24 cellular contexts compared by ENCODE assay signal in the genomic region with DNA sequence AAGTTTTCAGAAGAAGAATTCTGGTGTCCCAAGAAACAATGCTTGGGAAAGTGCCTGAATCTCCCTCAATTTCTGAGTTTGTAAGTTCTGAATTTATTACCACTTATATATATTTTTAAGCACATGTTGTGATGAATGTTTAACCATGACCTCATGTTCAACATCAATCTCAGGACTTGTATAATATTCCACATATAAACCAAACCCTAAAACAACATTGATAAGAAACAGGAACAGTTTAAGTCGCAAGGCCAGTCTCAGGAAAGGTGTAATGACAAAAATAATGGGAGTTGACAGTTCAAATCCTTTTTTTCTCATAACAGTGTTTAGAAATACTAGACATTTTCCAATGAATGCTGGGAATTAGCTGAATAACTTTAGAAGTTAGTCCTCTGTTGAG. TPM values are rescaled to one million over a fixed set of nuclear protein-coding genes. Genes with fewer than 3 reads are reported as not detected.
A peak's percentile ranks its signal among the peaks of the same experiment; 100 is the strongest.
DNase-seq lines count a peak whose midpoint lies in the region; ATAC-seq, FAIRE-seq and TF ChIP-seq lines count a peak whose summit lies in the region.
"Had no signal": no experiment of that assay in that cellular context is flagged by ENCODE, and none has a peak within 500 bp of the region (broad histone marks: within the 10 kb centered on the region; RNA-seq: fewer than 3 reads in every experiment).

No MANE protein-coding gene starts in this region.

- H3K4me1 Mint-ChIP-seq in osteocyte (ENCODE audit: unreplicated experiment) = peaks cover 62% of the 10 kb centered on the region
- H3K4me1 Mint-ChIP-seq: CD14-positive monocyte had no signal

- CTCF ChIA-PET in endothelial cell of umbilical vein (lab: Charles Lee) = interaction anchor here (1.1 to 2.1 kb wide), 3 partner anchors 10 to 119 kb away, joined by 3 to 5 read pairs (median 3); no protein-coding TSS in a partner anchor
- CTCF ChIA-PET in A673 (lab: Charles Lee) = no interaction called here

- peaks cover 48% of the 10 kb centered on the region for H3K36me3 Mint-ChIP-seq in osteocyte (ENCODE audit: unreplicated experiment)
- H3K36me3 Mint-ChIP-seq: CD14-positive monocyte; CD8-positive, alpha-beta memory T cell had no signal

- peak overlapping the region; percentile 19 for H3K27ac Mint-ChIP-seq in osteocyte (ENCODE audit: unreplicated experiment)
- H3K27ac Mint-ChIP-seq: CD14-positive monocyte; CD4-positive, alpha-beta T cell; CD8-positive, alpha-beta memory T cell had no signal

- H3K9me3 ChIP-seq in cardiac muscle cell (ENCODE audit: low read depth) (no peaks in the 10 kb centered on the region), endothelial cell of umbilical vein (replicated peaks; ENCODE audit: control insufficient read depth, insufficient read depth, low read length) (no peaks in the 10 kb centered on the region), A673 (ENCODE audit: low read depth, low read length, poor library complexity, severe bottlenecking) (no peaks in the 10 kb centered on the region), pancreas (no peaks in the 10 kb centered on the region)
- H3K9me3 ChIP-seq: BE2C, HAP-1 had no signal

- no peak for TF ChIP-seq POLR2A in endothelial cell of umbilical vein (IDR thresholded peaks at IDR 0.05; ENCODE audit: low read depth, low read length)

- TF ChIP-seq CTCF in cardiac muscle cell (IDR thresholded peaks at IDR 0.05; ENCODE audit: low read depth, low read length) (no peak), endothelial cell of umbilical vein (IDR thresholded peaks at IDR 0.05; ENCODE audit: extremely low read depth in 1 of 2, insufficient read depth in 1 of 2, low read depth in 1 of 2, low read length in 2 of 2) (no peak), osteocyte (IDR thresholded peaks at IDR 0.05) (no peak), A673 (conservative IDR thresholded peaks at IDR 0.05; ENCODE audit: low read depth, low read length) (no peak), pancreas (IDR thresholded peaks at IDR 0.05) (no peak)

- H3K36me3 ChIP-seq in cardiac muscle cell (peaks cover 36% of the 10 kb centered on the region), endothelial cell of umbilical vein (ENCODE audit: control insufficient read depth in 2 of 2, extremely low read depth in 1 of 2, insufficient read depth in 2 of 2, low read length in 2 of 2) (peaks cover 4 to 5% of the 10 kb centered on the region in 2 experiments), A673 (ENCODE audit: insufficient read depth, low read length, poor library complexity, severe bottlenecking) (no peaks in the 10 kb centered on the region), pancreas (no peaks in the 10 kb centered on the region)

- H3K27ac ChIP-seq in cardiac muscle cell (peak overlapping the region; percentile 64), endothelial cell of umbilical vein (ENCODE audit: insufficient read depth, low read depth, low read length) (no peak overlapping the region), A673 (ENCODE audit: low read depth, low read length, poor library complexity, severe bottlenecking) (no peak overlapping the region), pancreas (no peak overlapping the region)
- H3K27ac ChIP-seq: 22Rv1; BLaER1 treated with 17β-estradiol and CSF1 and Interleukin-3, amounts not matched to agents 10 nM and 100 nM had no signal

- peaks cover 33% of the 10 kb centered on the region for H3K4me1 ChIP-seq in cardiac muscle cell (ENCODE audit: low read depth)
- H3K4me1 ChIP-seq in endothelial cell of umbilical vein (ENCODE audit: control insufficient read depth, extremely low read depth, insufficient read depth, low read length) = peaks cover 44% of the 10 kb centered on the region
- peaks cover 46% of the 10 kb centered on the region for H3K4me1 ChIP-seq in A673 (ENCODE audit: insufficient read depth, low read length, poor library complexity, severe bottlenecking)
- H3K4me1 ChIP-seq in pancreas = no peaks in the 10 kb centered on the region
- H3K4me1 ChIP-seq: BE2C had no signal

- no peaks in the 10 kb centered on the region for H3K27me3 Mint-ChIP-seq in osteocyte (ENCODE audit: unreplicated experiment)

- dilution Hi-C loops in endothelial cell of umbilical vein (cut with MboI; ENCODE audit: extremely low pct_ligation_motif_present, low sequenced_read_pairs) = no loop called here

- H4K20me1 ChIP-seq in endothelial cell of umbilical vein (replicated peaks; ENCODE audit: control insufficient read depth, extremely low read depth, insufficient read depth, low read length) = no peaks in the 10 kb centered on the region

- H3K4me2 ChIP-seq in endothelial cell of umbilical vein (ENCODE audit: insufficient read depth, low read length) = no peak overlapping the region

- no peak overlapping the region for H3K9ac ChIP-seq in endothelial cell of umbilical vein (replicated peaks; ENCODE audit: extremely low read depth, insufficient read depth, low read length)
- H3K9ac ChIP-seq: BLaER1 treated with 17β-estradiol and CSF1 and Interleukin-3, amounts not matched to agents 10 nM and 100 nM had no signal

- POLR2A ChIA-PET in endothelial cell of umbilical vein (lab: Charles Lee) = no interaction called here
- POLR2A ChIA-PET in A673 (lab: Charles Lee; ENCODE audit: low non-redundant PET) = no interaction called here

- no peak overlapping the region for H3K4me3 ChIP-seq in cardiac muscle cell
- H3K4me3 ChIP-seq in endothelial cell of umbilical vein (replicated peaks in 1 of 3; ENCODE audit: insufficient read depth in 1 of 3, low read depth in 1 of 3, low read length in 3 of 3) = no peak overlapping the region
- H3K4me3 ChIP-seq in A673 (ENCODE audit: low read depth, low read length, poor library complexity, severe bottlenecking) = no peak overlapping the region
- no peak overlapping the region for H3K4me3 ChIP-seq in pancreas
- H3K4me3 ChIP-seq: BLaER1 treated with 17β-estradiol and CSF1 and Interleukin-3, amounts not matched to agents 10 nM and 100 nM; GM12878; HAP-1 had no signal

- no peak for ATAC-seq in left cardiac atrium
- ATAC-seq in pancreas = no peak
- no peak for ATAC-seq in HG02870 (IDR thresholded peaks at IDR 0.05; ENCODE audit: unreplicated experiment)
- ATAC-seq: GM12878 had no signal

- BruUV-seq in endothelial cell of umbilical vein (replicated peaks; lab: Mats Ljungman, UMichigan) = no TSS peak
- BruUV-seq in A673 (replicated peaks; lab: Mats Ljungman, UMichigan) = no TSS peak

- H3K27me3 ChIP-seq in cardiac muscle cell (no peaks in the 10 kb centered on the region), endothelial cell of umbilical vein (ENCODE audit: control insufficient read depth in 2 of 2, insufficient read depth in 2 of 2, low read length in 2 of 2) (no peaks in the 10 kb centered on the region), A673 (replicated peaks; ENCODE audit: insufficient read depth, low read depth, low read length, poor library complexity) (no peaks in the 10 kb centered on the region), pancreas (no peaks in the 10 kb centered on the region)
- H3K27me3 ChIP-seq: BE2C; BLaER1 treated with 17β-estradiol and CSF1 and Interleukin-3, amounts not matched to agents 10 nM and 100 nM had no signal

- FAIRE-seq in endothelial cell of umbilical vein (lab: Jason Lieb, UNC) (no peak), pancreas (lab: Jason Lieb, UNC) (no peak)
- FAIRE-seq: A204.1, D721Med, GM12878 had no signal

- no peaks in the 10 kb centered on the region for H3K9me1 ChIP-seq in endothelial cell of umbilical vein (replicated peaks; ENCODE audit: control insufficient read depth, extremely low read depth, insufficient read depth, low read length)

- DNase-seq in cardiac muscle cell (ENCODE audit: low read depth in 1 of 2, low spot score in 1 of 2) (no peak), left cardiac atrium (no peak), endothelial cell of umbilical vein (ENCODE audit: low read depth, low spot score) (peak; percentile 68), osteocyte (ENCODE audit: extremely low spot score, unreplicated experiment) (no peak), A673 (ENCODE audit: low spot score) (no peak), pancreas (no peak)
- DNase-seq: ACHN; AML-193; BE2C; CD4-positive, alpha-beta T cell; CD8-positive, alpha-beta memory T cell; DMS 273 treated with DMSO at 0.1 percent for 48 hours; DMS79; EL; GDM1; GOT3 had no signal

- no peak overlapping the region for H2AFZ ChIP-seq in endothelial cell of umbilical vein (ENCODE audit: low read depth, low read length)

- 67% methylated on average over 1 of the region's 1 CpG for WGBS in pancreas, 2 donors

- H3K79me2 ChIP-seq in endothelial cell of umbilical vein (ENCODE audit: control insufficient read depth, insufficient read depth, low read length) = peaks cover 94% of the 10 kb centered on the region

- intact Hi-C loops in left cardiac atrium (cut with DNase I) (loop anchor here in 1 of 2 donors (10.0 kb wide), 1 partner anchor 107 kb away; no protein-coding TSS in a partner anchor), endothelial cell of umbilical vein (cut with micrococcal nuclease) (no loop called here), A673 (cut with micrococcal nuclease; ENCODE audit: unreplicated experiment) (no loop called here), pancreas (cut with DNase I) (no loop called here)

- H3K9me3 Mint-ChIP-seq in osteocyte (ENCODE audit: unreplicated experiment) = no peaks in the 10 kb centered on the region
- H3K9me3 Mint-ChIP-seq: CD4-positive, alpha-beta T cell had no signal

- H3K4me3 Mint-ChIP-seq in osteocyte (ENCODE audit: unreplicated experiment) = no peak overlapping the region
- H3K4me3 Mint-ChIP-seq: CD14-positive monocyte; CD4-positive, alpha-beta T cell; CD8-positive, alpha-beta memory T cell had no signal

TF ChIP-seq in endothelial cell of umbilical vein, 7 proteins besides CTCF, POLR2A, EP300 and RAD21 (continues in another document):
- no peak for TF ChIP-seq GATA2 (IDR thresholded peaks at IDR 0.05; ENCODE audit: insufficient read depth, insufficient read length, low read depth, low read length)
- no peak for TF ChIP-seq FOS (IDR thresholded peaks at IDR 0.05; ENCODE audit: borderline replicate concordance, insufficient read depth, low read length)
- no peak for TF ChIP-seq POLR2AphosphoS5 (IDR thresholded peaks at IDR 0.05; ENCODE audit: insufficient read depth, low read depth, low read length)

RNA-seq across cellular contexts. Expression of a gene that starts 22.8 kb away (rescaled TPM):
- total RNA-seq in cardiac muscle cell = 178 and 327 TPM in 2 replicates
- polyA plus RNA-seq in cardiac muscle cell = 145 and 241 TPM in 2 replicates
- 100 to 1,000 TPM; 110 to 121 TPM for total RNA-seq in left cardiac atrium
- total RNA-seq in endothelial cell of umbilical vein = 245 and 306 TPM in 2 replicates
- 104 and 122 TPM in 2 replicates for polyA plus RNA-seq in endothelial cell of umbilical vein
- polyA plus RNA-seq in endothelial cell of umbilical vein (2011; cell fraction: cytosol; rRNA removed) = 102 and 113 TPM in 2 replicates
- 172 and 240 TPM in 2 replicates for polyA plus RNA-seq in endothelial cell of umbilical vein (2011; cell fraction: nucleus; rRNA removed)
- polyA plus RNA-seq in endothelial cell of umbilical vein (2012) = 254 and 260 TPM in 2 replicates
- 288 and 312 TPM in 2 replicates for polyA minus RNA-seq in endothelial cell of umbilical vein
- 21.4 TPM for polyA minus RNA-seq in endothelial cell of umbilical vein (2011; cell fraction: cytosol; rRNA and poly(A)+ RNA removed)
- 288 and 311 TPM in 2 replicates for polyA minus RNA-seq in endothelial cell of umbilical vein (2011; cell fraction: nucleus; rRNA and poly(A)+ RNA removed)
- total RNA-seq in osteocyte = 208 and 222 TPM in 2 replicates
- total RNA-seq in A673 (2021) = 31.7 and 32.8 TPM in 2 replicates
- total RNA-seq in pancreas = 10 to 100 TPM; 26.2 to 56.4 (median 32.8) TPM
- 10 to 100 TPM; 12.0 to 26.0 TPM for polyA plus RNA-seq in pancreas
- polyA plus RNA-seq: CD8-positive, alpha-beta memory T cell had no signal
